2 cellular contexts compared by ENCODE assay signal in genomic region chr12:58105225-58106119, GRCh38.
TF ChIP-seq lines count a peak whose summit lies in the region.

No MANE protein-coding gene starts in this region.

TF ChIP-seq in HCT116, 20 proteins besides CTCF, POLR2A, EP300 and RAD21 (continued from another document):
- TF ChIP-seq MAX (IDR thresholded peaks at IDR 0.05) (no peak), SRF (IDR thresholded peaks at IDR 0.05; ENCODE audit: low read depth) (no peak), TCF7L2 (IDR thresholded peaks at IDR 0.05; ENCODE audit: borderline replicate concordance, extremely low read depth, insufficient read depth, insufficient read length) (no peak), EZH2 (IDR thresholded peaks at IDR 0.05) (no peak), JUND (IDR thresholded peaks at IDR 0.05) (no peak), YY1 (IDR thresholded peaks at IDR 0.05; ENCODE audit: extremely low read depth, insufficient replicate concordance, low read depth, low read length) (no peak), REST (IDR thresholded peaks at IDR 0.05; ENCODE audit: low read depth) (no peak), CBX3 (IDR thresholded peaks at IDR 0.05; ENCODE audit: low read depth) (no peak), CEBPB (IDR thresholded peaks at IDR 0.05; ENCODE audit: low read depth) (no peak), POLR2AphosphoS5 (IDR thresholded peaks at IDR 0.05; ENCODE audit: low read depth, low read length) (no peak), EZH2phosphoT487 (IDR thresholded peaks at IDR 0.05; ENCODE audit: borderline replicate concordance) (no peak), FOSL1 (IDR thresholded peaks at IDR 0.05; ENCODE audit: low read depth) (no peak), SP1 (IDR thresholded peaks at IDR 0.05; ENCODE audit: low read depth) (no peak), EGR1 (IDR thresholded peaks at IDR 0.05; ENCODE audit: low read depth) (no peak), ELF1 (IDR thresholded peaks at IDR 0.05; ENCODE audit: borderline replicate concordance, low read depth) (no peak), ZNF274 (IDR thresholded peaks at IDR 0.05; ENCODE audit: low read depth, low read length) (no peak)

TF ChIP-seq in WTC11, 78 proteins besides CTCF, POLR2A, EP300 and RAD21 (continued from another document):
- no peak for TF ChIP-seq FOXP4 (CRISPR knock-in tag; IDR thresholded peaks at IDR 0.05)
- TF ChIP-seq SMAD4 (CRISPR knock-in tag; IDR thresholded peaks at IDR 0.05): no peak
- no peak for TF ChIP-seq ZSCAN18 (CRISPR knock-in tag; IDR thresholded peaks at IDR 0.05)
- TF ChIP-seq ZNF512 (CRISPR knock-in tag; IDR thresholded peaks at IDR 0.05; ENCODE audit: borderline replicate concordance): no peak
